8 cellular contexts compared by ENCODE assay signal in the genomic region with DNA sequence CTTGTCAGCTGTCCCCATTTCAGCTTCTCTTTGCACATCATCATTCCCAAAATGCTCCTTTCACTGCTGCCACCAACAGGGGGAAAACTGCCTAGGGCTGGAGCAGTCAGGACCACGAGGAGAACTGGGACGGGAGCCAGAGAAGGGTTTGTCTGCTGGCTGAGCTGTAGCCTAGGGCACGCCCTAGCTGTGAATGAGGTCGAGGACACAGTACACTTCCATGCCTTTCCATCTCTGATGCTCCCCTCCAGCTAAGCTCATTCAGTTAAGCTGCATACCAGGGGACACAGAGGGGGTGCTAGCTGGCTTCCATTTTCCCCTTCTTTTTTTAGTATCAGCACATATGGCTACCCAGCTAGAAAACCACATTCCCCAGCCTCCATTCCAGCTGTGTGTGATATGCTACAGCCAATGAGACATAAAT.
DNase-seq lines count a peak whose midpoint lies in the region; ATAC-seq and TF ChIP-seq lines count a peak whose summit lies in the region.

No MANE protein-coding gene starts in this region.

- no peak for ATAC-seq in GM19328 (IDR thresholded peaks at IDR 0.05; ENCODE audit: unreplicated experiment)

- H3K27ac ChIP-seq in cardiac muscle cell: no peak overlapping the region

- peak; percentile 14 to 54 for DNase-seq in NCI-H524 (lab: John Stamatoyannopoulos, UW)
- no peak for DNase-seq in NCI-H524 treated with DMSO at 0.1 percent for 48 hours (lab: John Stamatoyannopoulos, UW)
- DNase-seq in cardiac muscle cell (ENCODE audit: low read depth in 1 of 2, low spot score in 1 of 2): peak; percentile 40 to 86
- peak; percentile 82 for DNase-seq in retinal pigment epithelial cell (ENCODE audit: low read depth)
- DNase-seq in effector CD4-positive, alpha-beta T cell: no peak
- DNase-seq in stimulated activated CD4-positive, alpha-beta T cell treated with anti-CD3 and anti-CD28 coated beads, Interleukin-12 subunit alpha, Interleukin-12 subunit beta, amount 100 ng/mL, for 4 hours: no peak

- H3K36me3 ChIP-seq in cardiac muscle cell: peaks cover 2% of the 10 kb centered on the region

- H3K4me3 ChIP-seq in WI38 (ENCODE audit: low read depth, low read length) (no peak overlapping the region), cardiac muscle cell (no peak overlapping the region), retinal pigment epithelial cell (ENCODE audit: low read length) (no peak overlapping the region)

- no peaks in the 10 kb centered on the region for H3K9me3 ChIP-seq in cardiac muscle cell (ENCODE audit: low read depth)

- H3K27me3 ChIP-seq in cardiac muscle cell: no peaks in the 10 kb centered on the region

- TF ChIP-seq CTCF in WI38 (IDR thresholded peaks at IDR 0.05; ENCODE audit: low read depth, low read length): 0 out of 2 replicates have a peak, but pooled peaks have one; percentile 22
- peak; percentile 64 for TF ChIP-seq CTCF in cardiac muscle cell (IDR thresholded peaks at IDR 0.05; ENCODE audit: low read depth, low read length)
- peak; percentile 75 for TF ChIP-seq CTCF in retinal pigment epithelial cell (conservative IDR thresholded peaks at IDR 0.05; ENCODE audit: low read depth, low read length)

- no peaks in the 10 kb centered on the region for H3K4me1 ChIP-seq in cardiac muscle cell (ENCODE audit: low read depth)

Comparison
In these comparisons a context has a peak if more than half of its experiments do, and no peak if none do; other contexts are left out.
1. DNase-seq: peak in NCI-H524 (2 of 2), cardiac muscle cell (2 of 2) and retinal pigment epithelial cell (single experiment); none in NCI-H524 treated with DMSO at 0.1 percent for 48 hours (single experiment), effector CD4-positive, alpha-beta T cell (single experiment) and stimulated activated CD4-positive, alpha-beta T cell treated with anti-CD3 and anti-CD28 coated beads, Interleukin-12 subunit alpha, Interleukin-12 subunit beta, amount 100 ng/mL, for 4 hours (single experiment).
2. CTCF ChIP-seq: peak in every context shown above with its lines; median percentile 75 in retinal pigment epithelial cell; 64 in cardiac muscle cell; 22 in WI38.